19 cellular contexts compared by ENCODE assay signal in genomic region chr6:158669145-158670035, GRCh38. TPM values are rescaled to one million over a fixed set of nuclear protein-coding genes. Genes with fewer than 3 reads are reported as not detected.
A peak's percentile ranks its signal among the peaks of the same experiment; 100 is the strongest.
DNase-seq lines count a peak whose midpoint lies in the region; ATAC-seq and TF ChIP-seq lines count a peak whose summit lies in the region.
"Had no signal": no experiment of that assay in that cellular context is flagged by ENCODE, and none has a peak within 500 bp of the region (broad histone marks: within the 10 kb centered on the region; RNA-seq: fewer than 3 reads in every experiment).

No MANE protein-coding gene starts in this region.

- no peaks in the 10 kb centered on the region for H3K36me3 ChIP-seq in breast epithelium
- no peaks in the 10 kb centered on the region for H3K36me3 ChIP-seq in RWPE2 (ENCODE audit: low read depth)
- H3K36me3 ChIP-seq: esophagus muscularis mucosa, pancreas had no signal

- intact Hi-C loops in MCF 10A (cut with micrococcal nuclease) = no loop called here
- intact Hi-C loops in breast epithelium (cut with DNase I; ENCODE audit: low total_unique reads) = no loop called here

- POLR2A ChIA-PET in MCF 10A (lab: Yijun Ruan, JAX) = interaction anchor here (0.8 to 1.4 kb wide), 6 partner anchors 10 to 450 kb away, joined by 3 to 10 read pairs (median 4); partner anchors contain the start of gene DYNLT1

- ATAC-seq in RWPE2 (ENCODE audit: low read depth) (peak; percentile 35; the same call in 2 of the 3 replicates), GM18858 (IDR thresholded peaks at IDR 0.05; ENCODE audit: unreplicated experiment) (no peak), HG02571 (IDR thresholded peaks at IDR 0.05; ENCODE audit: unreplicated experiment) (no peak)
- ATAC-seq: GM12878 had no signal

- DNase-seq in MCF 10A (ENCODE audit: unreplicated experiment) (peak; percentile 26), breast epithelium (ENCODE audit: low spot score in 2 of 2) (no peak), RWPE2 (ENCODE audit: low spot score) (no peak), immature natural killer cell (no peak), OCI-M2 (lab: John Stamatoyannopoulos, UW; ENCODE audit: unreplicated experiment) (no peak), G401 (ENCODE audit: low spot score) (no peak)
- DNase-seq: activated CD4-positive, alpha-beta T cell treated with anti-CD3 and anti-CD28 coated beads, Interleukin-2, amount 50 U/mL, for 1 hour; activated naive CD4-positive, alpha-beta T cell treated with anti-CD3 and anti-CD28 coated beads for 36 hours; AML-193; mesenchymal stem cell; NCI-H446; pancreas; stimulated activated CD4-positive, alpha-beta T cell treated with anti-CD3 and anti-CD28 coated beads, Interleukin-15, amount 100 ng/mL, for 24 hours; T-helper 2 cell had no signal

- in situ Hi-C loops in G401 (cut with HindIII; ENCODE audit: low sequenced_read_pairs) = no loop called here

- H3K36me3 Mint-ChIP-seq in MCF 10A (ENCODE audit: insufficient read depth, unreplicated experiment) (no peaks in the 10 kb centered on the region), immature natural killer cell (peaks cover 27 to 49% (median 35%) of the 10 kb centered on the region in 3 donors)

- H3K4me3 ChIP-seq in breast epithelium (no peak overlapping the region), RWPE2 (ENCODE audit: severe bottlenecking) (no peak overlapping the region)
- H3K4me3 ChIP-seq: esophagus muscularis mucosa, GM12878, pancreas had no signal

- H3K9me3 Mint-ChIP-seq in MCF 10A (ENCODE audit: unreplicated experiment) = no peaks in the 10 kb centered on the region
- no peaks in the 10 kb centered on the region for H3K9me3 Mint-ChIP-seq in immature natural killer cell
- H3K9me3 Mint-ChIP-seq: activated naive CD4-positive, alpha-beta T cell treated with anti-CD3 and anti-CD28 coated beads for 36 hours had no signal

- H3K4me1 ChIP-seq in breast epithelium (no peaks in the 10 kb centered on the region), RWPE2 (ENCODE audit: insufficient read depth, poor library complexity, severe bottlenecking) (peaks cover 11% of the 10 kb centered on the region)

- H3K27ac Mint-ChIP-seq in MCF 10A (ENCODE audit: low read depth, unreplicated experiment) (no peak overlapping the region), immature natural killer cell (peak overlapping the region in 5 of 6 donors; percentile 47 to 77 (median 72))
- H3K27ac Mint-ChIP-seq: activated naive CD4-positive, alpha-beta T cell treated with anti-CD3 and anti-CD28 coated beads for 36 hours had no signal

- CTCF ChIA-PET in MCF 10A (lab: Yijun Ruan, JAX) = interaction anchor here (0.7 to 1.6 kb wide), 5 partner anchors 10 to 26 kb away, joined by 3 to 5 read pairs (median 4); no protein-coding TSS in a partner anchor

- H3K27me3 ChIP-seq in breast epithelium = no peaks in the 10 kb centered on the region
- H3K27me3 ChIP-seq in RWPE2 (ENCODE audit: insufficient read depth, poor library complexity, severe bottlenecking) = no peaks in the 10 kb centered on the region
- H3K27me3 ChIP-seq: esophagus muscularis mucosa, pancreas had no signal

- no TSS peak for BruUV-seq in MCF 10A (replicated peaks; lab: Mats Ljungman, UMichigan)

- H3K27me3 Mint-ChIP-seq in MCF 10A (ENCODE audit: insufficient read depth, unreplicated experiment) (no peaks in the 10 kb centered on the region), immature natural killer cell (ENCODE audit: low read depth in 3 of 3) (peaks cover 3 to 4% (median 3%) of the 10 kb centered on the region in 3 donors)

- no peak overlapping the region for H3K4me3 Mint-ChIP-seq in MCF 10A (ENCODE audit: unreplicated experiment)
- H3K4me3 Mint-ChIP-seq in immature natural killer cell = no peak overlapping the region
- H3K4me3 Mint-ChIP-seq: activated naive CD4-positive, alpha-beta T cell treated with anti-CD3 and anti-CD28 coated beads for 36 hours had no signal

- no peak for TF ChIP-seq POLR2A in breast epithelium (IDR thresholded peaks at IDR 0.05)

- H3K9me3 ChIP-seq in breast epithelium (no peaks in the 10 kb centered on the region), RWPE2 (ENCODE audit: severe bottlenecking) (no peaks in the 10 kb centered on the region)
- H3K9me3 ChIP-seq: esophagus muscularis mucosa, pancreas had no signal

- TF ChIP-seq CTCF in MCF 10A (IDR thresholded peaks at IDR 0.05; ENCODE audit: unreplicated experiment) (no peak), breast epithelium (IDR thresholded peaks at IDR 0.05) (no peak), RWPE2 (IDR thresholded peaks at IDR 0.05; ENCODE audit: poor library complexity, severe bottlenecking) (no peak)

- peak overlapping the region in 1 of 2 donors; percentile 55 for H3K27ac ChIP-seq in breast epithelium
- no peak overlapping the region for H3K27ac ChIP-seq in RWPE2 (ENCODE audit: poor library complexity, severe bottlenecking)
- H3K27ac ChIP-seq: esophagus muscularis mucosa, HL-60, pancreas had no signal

- H3K4me1 Mint-ChIP-seq in MCF 10A (ENCODE audit: insufficient read depth, unreplicated experiment) (peaks cover 13% of the 10 kb centered on the region), immature natural killer cell (peaks cover 19 to 31% of the 10 kb centered on the region in 2 donors)

RNA-seq across cellular contexts. Expression of gene SYTL3, which starts 19.5 kb away (rescaled TPM):
- total RNA-seq in MCF 10A (2022) (0.65 and 0.83 TPM in 2 replicates), breast epithelium (1 to 10 TPM; 5.2 to 8.0 (median 7.5) TPM)
- 10 to 100 TPM; 45.4 to 56.5 (median 52.0) TPM for polyA plus RNA-seq in immature natural killer cell
- total RNA-seq in G401 (2014; rRNA removed; shearing (Covaris generic)) = 3.1 TPM in 1 of 2 replicates, not detected in the other

RNA-seq across cellular contexts. Expression of gene DYNLT1, which starts 24.8 kb away (rescaled TPM):
- total RNA-seq in MCF 10A (2022) (122 and 156 TPM in 2 replicates), breast epithelium (10 to 100 TPM; 48.2 to 76.1 (median 73.4) TPM)
- polyA plus RNA-seq in immature natural killer cell = 100 to 1,000 TPM in 2 of 3 donors, 10 to 100 TPM in 1; 94.2 to 141 (median 119) TPM
- total RNA-seq in G401 (2014; rRNA removed; shearing (Covaris generic)) = 97.6 and 102 TPM in 2 replicates
